In genomic region chr1:155320661-155321576, GRCh38 we compare ENCODE assay signal across 8 cellular contexts. TPM values are rescaled to one million over a fixed set of nuclear protein-coding genes. Genes with fewer than 3 reads are reported as not detected.
DNase-seq lines count a peak whose midpoint lies in the region; ATAC-seq and TF ChIP-seq lines count a peak whose summit lies in the region.

RUSC1 (plus strand) TSS chr1:155320894; CDS start chr1:155321774, 880 bp downstream.

- no peaks in the 10 kb centered on the region for H3K9me3 Mint-ChIP-seq in activated T-cell treated with anti-CD3 and anti-CD28 coated beads, Interleukin-2, amount 50 U/mL, for 4 hours

- in situ Hi-C loops in KBM-7 (cut with MboI; ENCODE audit: low pct_unique_long_range_greater_than_20kb, low sequenced_read_pairs), result no loop called here

- DNase-seq in GM03348 (ENCODE audit: low spot score) (peak; percentile 91), NCI-H748 (lab: John Stamatoyannopoulos, UW; ENCODE audit: unreplicated experiment) (peak; percentile 90), epithelial cell of proximal tubule (ENCODE audit: low read depth) (no peak), middle frontal gyrus (ENCODE audit: extremely low spot score, low spot score) (peak; percentile 79), KBM-7 (no peak)
- peak; percentile 70 for DNase-seq in activated T-cell treated with anti-CD3 and anti-CD28 coated beads, Interleukin-2, amount 50 U/mL, for 4 hours
- DNase-seq in stimulated activated CD8-positive, alpha-beta memory T cell treated with anti-CD3 and anti-CD28 coated beads, Interleukin-2, amount 100 ng/mL, for 1 hour (ENCODE audit: low read depth in 2 of 2), result peak; percentile 46 to 48

- peak within 1 kb of the TSS; percentile 37 for H3K4me3 ChIP-seq in epithelial cell of proximal tubule (ENCODE audit: low read depth, low read length)

- H3K36me3 Mint-ChIP-seq in activated T-cell treated with anti-CD3 and anti-CD28 coated beads, Interleukin-2, amount 50 U/mL, for 4 hours (ENCODE audit: insufficient read depth), result peaks cover 4% of the 10 kb centered on the region

- no peaks in the 10 kb centered on the region for H3K27me3 Mint-ChIP-seq in activated T-cell treated with anti-CD3 and anti-CD28 coated beads, Interleukin-2, amount 50 U/mL, for 4 hours (ENCODE audit: low read depth)

- peak; percentile 16 to 29 for ATAC-seq in activated T-cell treated with anti-CD3 and anti-CD28 coated beads, Interleukin-2, amount 50 U/mL, for 4 hours
- ATAC-seq in GM21360 (IDR thresholded peaks at IDR 0.05; ENCODE audit: unreplicated experiment), result no peak

- H3K4me1 Mint-ChIP-seq in activated T-cell treated with anti-CD3 and anti-CD28 coated beads, Interleukin-2, amount 50 U/mL, for 4 hours (ENCODE audit: low read depth), result peaks cover 24% of the 10 kb centered on the region

- H3K4me3 Mint-ChIP-seq in activated T-cell treated with anti-CD3 and anti-CD28 coated beads, Interleukin-2, amount 50 U/mL, for 4 hours, result peak within 1 kb of the TSS; percentile 63

- TF ChIP-seq CTCF in epithelial cell of proximal tubule (conservative IDR thresholded peaks at IDR 0.05; ENCODE audit: low read depth, low read length), result no peak

RNA-seq across cellular contexts. Expression of gene RUSC1, which starts in this region (rescaled TPM):
- total RNA-seq in activated T-cell treated with anti-CD3 and anti-CD28 coated beads, Interleukin-2, amount 50 U/mL, for 4 hours, result 10 to 100 TPM; 28.1 to 31.9 (median 30.2) TPM
- total RNA-seq in epithelial cell of proximal tubule, result 53.2 and 64.8 TPM in 2 replicates

Comparison
In these comparisons a context has a peak if more than half of its experiments do, and no peak if none do; other contexts are left out.
1. DNase-seq: peak in GM03348 (single experiment), NCI-H748 (single experiment), activated T-cell treated with anti-CD3 and anti-CD28 coated beads, Interleukin-2, amount 50 U/mL, for 4 hours (single experiment), middle frontal gyrus (single experiment) and stimulated activated CD8-positive, alpha-beta memory T cell treated with anti-CD3 and anti-CD28 coated beads, Interleukin-2, amount 100 ng/mL, for 1 hour (2 of 2); none in epithelial cell of proximal tubule (single experiment) and KBM-7 (single experiment).